ENCODE assay signal across 1 cellular context in the genomic region with DNA sequence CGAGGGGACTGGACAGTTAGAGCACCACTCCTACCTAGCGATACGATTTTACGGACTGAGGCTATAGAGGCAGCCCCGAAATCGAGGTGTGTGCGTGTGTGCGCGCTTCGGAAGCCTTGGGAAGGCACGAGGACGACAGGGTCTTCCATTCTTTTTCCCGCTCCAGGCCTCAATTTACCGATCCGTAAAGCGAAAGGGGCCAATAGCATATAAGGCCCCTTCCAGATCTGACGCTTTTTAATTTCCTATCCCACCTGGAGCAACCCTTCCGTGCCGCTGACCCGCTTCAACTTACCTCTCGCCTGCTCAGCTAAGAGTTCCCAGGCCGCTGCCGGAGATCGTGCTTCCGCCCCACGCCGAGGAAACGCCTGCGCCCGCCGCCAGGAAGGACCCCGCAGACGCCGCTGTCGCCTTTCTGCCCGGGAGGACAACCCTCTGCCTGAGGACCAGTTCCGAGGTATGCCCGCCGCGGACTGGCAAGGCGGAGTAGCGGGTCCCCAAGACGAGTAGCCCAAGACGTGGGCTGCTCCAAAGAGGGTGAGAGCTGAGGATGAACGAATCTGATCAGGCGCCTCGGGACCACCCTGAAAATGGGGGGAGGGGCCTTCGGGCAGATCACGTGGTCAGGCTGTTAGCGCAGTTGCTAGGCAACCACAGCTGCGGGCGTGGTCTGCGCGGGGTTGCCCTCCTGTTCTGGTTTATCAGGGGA.
TF ChIP-seq lines count a peak whose summit lies in the region.

Gene EFTUD2, minus strand, starts transcription at position 372 of the 709 bp plus-strand sequence. CDS start 4,924 bp downstream, outside the sequence.

TF ChIP-seq in GM12878, 131 proteins besides CTCF, POLR2A, EP300 and RAD21 (continued from another document):
- TF ChIP-seq E2F8 (IDR thresholded peaks at IDR 0.05; ENCODE audit: low read depth, partially characterized antibody) (peak; percentile 78), YBX1 (IDR thresholded peaks at IDR 0.05) (no peak), BRCA1 (IDR thresholded peaks at IDR 0.05; ENCODE audit: low read depth, low read length) (no peak), NFXL1 (IDR thresholded peaks at IDR 0.05; ENCODE audit: borderline replicate concordance) (no peak), RELA (IDR thresholded peaks at IDR 0.05; ENCODE audit: borderline replicate concordance, partially characterized antibody) (peak; percentile 94), WRNIP1 (IDR thresholded peaks at IDR 0.05; ENCODE audit: borderline replicate concordance, low read depth, low read length) (no peak), CBX3 (IDR thresholded peaks at IDR 0.05; ENCODE audit: borderline replicate concordance, low read depth) (no peak), SREBF1 (IDR thresholded peaks at IDR 0.05; ENCODE audit: low read length) (no peak), ELK1 (IDR thresholded peaks at IDR 0.05; ENCODE audit: low read depth, low read length) (peak; percentile 93), TARDBP (IDR thresholded peaks at IDR 0.05; ENCODE audit: borderline replicate concordance) (peak; percentile 78), NRF1 (conservative IDR thresholded peaks at IDR 0.05; ENCODE audit: low read depth, low read length) (no peak; the same call in 1 of the 2 replicates)
- TF ChIP-seq, protein P1, sequence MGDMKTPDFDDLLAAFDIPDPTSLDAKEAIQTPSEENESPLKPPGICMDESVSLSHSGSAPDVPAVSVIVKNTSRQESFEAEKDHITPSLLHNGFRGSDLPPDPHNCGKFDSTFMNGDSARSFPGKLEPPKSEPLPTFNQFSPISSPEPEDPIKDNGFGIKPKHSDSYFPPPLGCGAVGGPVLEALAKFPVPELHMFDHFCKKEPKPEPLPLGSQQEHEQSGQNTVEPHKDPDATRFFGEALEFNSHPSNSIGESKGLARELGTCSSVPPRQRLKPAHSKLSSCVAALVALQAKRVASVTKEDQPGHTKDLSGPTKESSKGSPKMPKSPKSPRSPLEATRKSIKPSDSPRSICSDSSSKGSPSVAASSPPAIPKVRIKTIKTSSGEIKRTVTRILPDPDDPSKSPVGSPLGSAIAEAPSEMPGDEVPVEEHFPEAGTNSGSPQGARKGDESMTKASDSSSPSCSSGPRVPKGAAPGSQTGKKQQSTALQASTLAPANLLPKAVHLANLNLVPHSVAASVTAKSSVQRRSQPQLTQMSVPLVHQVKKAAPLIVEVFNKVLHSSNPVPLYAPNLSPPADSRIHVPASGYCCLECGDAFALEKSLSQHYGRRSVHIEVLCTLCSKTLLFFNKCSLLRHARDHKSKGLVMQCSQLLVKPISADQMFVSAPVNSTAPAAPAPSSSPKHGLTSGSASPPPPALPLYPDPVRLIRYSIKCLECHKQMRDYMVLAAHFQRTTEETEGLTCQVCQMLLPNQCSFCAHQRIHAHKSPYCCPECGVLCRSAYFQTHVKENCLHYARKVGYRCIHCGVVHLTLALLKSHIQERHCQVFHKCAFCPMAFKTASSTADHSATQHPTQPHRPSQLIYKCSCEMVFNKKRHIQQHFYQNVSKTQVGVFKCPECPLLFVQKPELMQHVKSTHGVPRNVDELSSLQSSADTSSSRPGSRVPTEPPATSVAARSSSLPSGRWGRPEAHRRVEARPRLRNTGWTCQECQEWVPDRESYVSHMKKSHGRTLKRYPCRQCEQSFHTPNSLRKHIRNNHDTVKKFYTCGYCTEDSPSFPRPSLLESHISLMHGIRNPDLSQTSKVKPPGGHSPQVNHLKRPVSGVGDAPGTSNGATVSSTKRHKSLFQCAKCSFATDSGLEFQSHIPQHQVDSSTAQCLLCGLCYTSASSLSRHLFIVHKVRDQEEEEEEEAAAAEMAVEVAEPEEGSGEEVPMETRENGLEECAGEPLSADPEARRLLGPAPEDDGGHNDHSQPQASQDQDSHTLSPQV (IDR thresholded peaks at IDR 0.05), result peak; percentile 96
- TF ChIP-seq, protein P2, sequence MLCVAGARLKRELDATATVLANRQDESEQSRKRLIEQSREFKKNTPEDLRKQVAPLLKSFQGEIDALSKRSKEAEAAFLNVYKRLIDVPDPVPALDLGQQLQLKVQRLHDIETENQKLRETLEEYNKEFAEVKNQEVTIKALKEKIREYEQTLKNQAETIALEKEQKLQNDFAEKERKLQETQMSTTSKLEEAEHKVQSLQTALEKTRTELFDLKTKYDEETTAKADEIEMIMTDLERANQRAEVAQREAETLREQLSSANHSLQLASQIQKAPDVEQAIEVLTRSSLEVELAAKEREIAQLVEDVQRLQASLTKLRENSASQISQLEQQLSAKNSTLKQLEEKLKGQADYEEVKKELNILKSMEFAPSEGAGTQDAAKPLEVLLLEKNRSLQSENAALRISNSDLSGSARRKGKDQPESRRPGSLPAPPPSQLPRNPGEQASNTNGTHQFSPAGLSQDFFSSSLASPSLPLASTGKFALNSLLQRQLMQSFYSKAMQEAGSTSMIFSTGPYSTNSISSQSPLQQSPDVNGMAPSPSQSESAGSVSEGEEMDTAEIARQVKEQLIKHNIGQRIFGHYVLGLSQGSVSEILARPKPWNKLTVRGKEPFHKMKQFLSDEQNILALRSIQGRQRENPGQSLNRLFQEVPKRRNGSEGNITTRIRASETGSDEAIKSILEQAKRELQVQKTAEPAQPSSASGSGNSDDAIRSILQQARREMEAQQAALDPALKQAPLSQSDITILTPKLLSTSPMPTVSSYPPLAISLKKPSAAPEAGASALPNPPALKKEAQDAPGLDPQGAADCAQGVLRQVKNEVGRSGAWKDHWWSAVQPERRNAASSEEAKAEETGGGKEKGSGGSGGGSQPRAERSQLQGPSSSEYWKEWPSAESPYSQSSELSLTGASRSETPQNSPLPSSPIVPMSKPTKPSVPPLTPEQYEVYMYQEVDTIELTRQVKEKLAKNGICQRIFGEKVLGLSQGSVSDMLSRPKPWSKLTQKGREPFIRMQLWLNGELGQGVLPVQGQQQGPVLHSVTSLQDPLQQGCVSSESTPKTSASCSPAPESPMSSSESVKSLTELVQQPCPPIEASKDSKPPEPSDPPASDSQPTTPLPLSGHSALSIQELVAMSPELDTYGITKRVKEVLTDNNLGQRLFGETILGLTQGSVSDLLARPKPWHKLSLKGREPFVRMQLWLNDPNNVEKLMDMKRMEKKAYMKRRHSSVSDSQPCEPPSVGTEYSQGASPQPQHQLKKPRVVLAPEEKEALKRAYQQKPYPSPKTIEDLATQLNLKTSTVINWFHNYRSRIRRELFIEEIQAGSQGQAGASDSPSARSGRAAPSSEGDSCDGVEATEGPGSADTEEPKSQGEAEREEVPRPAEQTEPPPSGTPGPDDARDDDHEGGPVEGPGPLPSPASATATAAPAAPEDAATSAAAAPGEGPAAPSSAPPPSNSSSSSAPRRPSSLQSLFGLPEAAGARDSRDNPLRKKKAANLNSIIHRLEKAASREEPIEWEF (IDR thresholded peaks at IDR 0.05; ENCODE audit: insufficient replicate concordance, low read depth, low read length), result no peak
